ENCODE assay signal across 1 cellular context in genomic region chr10:101708073-101708472, GRCh38.
TF ChIP-seq lines count a peak whose summit lies in the region.

No MANE protein-coding gene starts in this region.

TF ChIP-seq in GM12878, 131 proteins besides CTCF, POLR2A, EP300 and RAD21:
- TF ChIP-seq NFXL1 (IDR thresholded peaks at IDR 0.05; ENCODE audit: borderline replicate concordance) (no peak), NBN (IDR thresholded peaks at IDR 0.05) (no peak), RUNX3 (IDR thresholded peaks at IDR 0.05; ENCODE audit: low read length) (peak; percentile 41), TCF12 (IDR thresholded peaks at IDR 0.05; ENCODE audit: low read depth, low read length) (no peak), IKZF2 (IDR thresholded peaks at IDR 0.05) (no peak)
